1 cellular context compared by ENCODE assay signal in the genomic region with DNA sequence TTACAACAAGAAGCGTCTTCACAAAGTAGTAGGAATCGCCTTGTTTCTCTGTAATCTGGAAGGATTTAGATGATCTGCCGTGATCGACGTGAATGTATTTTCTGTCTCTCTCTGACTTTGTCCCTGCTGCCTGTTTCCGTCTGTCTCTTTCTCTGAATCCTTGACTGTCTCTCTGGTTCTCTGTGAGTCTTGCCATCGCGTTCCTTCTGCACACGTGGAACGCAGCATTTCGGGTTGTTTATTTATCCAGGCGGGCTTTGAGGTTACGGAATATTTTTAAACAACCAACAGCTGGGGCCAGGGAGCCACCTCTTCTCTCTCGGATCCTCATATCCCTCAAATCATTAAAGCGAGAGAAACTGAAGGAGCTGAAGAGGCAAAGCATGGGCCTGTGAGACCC.
TF ChIP-seq lines count a peak whose summit lies in the region.

No MANE protein-coding gene starts in this region.

TF ChIP-seq in IMR-90, 13 proteins besides CTCF, POLR2A, EP300 and RAD21:
- no peak for TF ChIP-seq RFX5 (IDR thresholded peaks at IDR 0.05; ENCODE audit: low read depth, low read length)
- TF ChIP-seq MXI1 (IDR thresholded peaks at IDR 0.05; ENCODE audit: borderline replicate concordance, low read depth, low read length) = peak; percentile 56; the same call in 1 of the 2 replicates
- no peak for TF ChIP-seq MAZ (IDR thresholded peaks at IDR 0.05; ENCODE audit: borderline replicate concordance, low read depth, low read length)
- TF ChIP-seq CHD1 (IDR thresholded peaks at IDR 0.05; ENCODE audit: low read depth, low read length) = no peak
- TF ChIP-seq, protein P1, sequence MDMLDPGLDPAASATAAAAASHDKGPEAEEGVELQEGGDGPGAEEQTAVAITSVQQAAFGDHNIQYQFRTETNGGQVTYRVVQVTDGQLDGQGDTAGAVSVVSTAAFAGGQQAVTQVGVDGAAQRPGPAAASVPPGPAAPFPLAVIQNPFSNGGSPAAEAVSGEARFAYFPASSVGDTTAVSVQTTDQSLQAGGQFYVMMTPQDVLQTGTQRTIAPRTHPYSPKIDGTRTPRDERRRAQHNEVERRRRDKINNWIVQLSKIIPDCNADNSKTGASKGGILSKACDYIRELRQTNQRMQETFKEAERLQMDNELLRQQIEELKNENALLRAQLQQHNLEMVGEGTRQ (IDR thresholded peaks at IDR 0.05; ENCODE audit: low read depth, low read length) = no peak
- TF ChIP-seq, protein P2, sequence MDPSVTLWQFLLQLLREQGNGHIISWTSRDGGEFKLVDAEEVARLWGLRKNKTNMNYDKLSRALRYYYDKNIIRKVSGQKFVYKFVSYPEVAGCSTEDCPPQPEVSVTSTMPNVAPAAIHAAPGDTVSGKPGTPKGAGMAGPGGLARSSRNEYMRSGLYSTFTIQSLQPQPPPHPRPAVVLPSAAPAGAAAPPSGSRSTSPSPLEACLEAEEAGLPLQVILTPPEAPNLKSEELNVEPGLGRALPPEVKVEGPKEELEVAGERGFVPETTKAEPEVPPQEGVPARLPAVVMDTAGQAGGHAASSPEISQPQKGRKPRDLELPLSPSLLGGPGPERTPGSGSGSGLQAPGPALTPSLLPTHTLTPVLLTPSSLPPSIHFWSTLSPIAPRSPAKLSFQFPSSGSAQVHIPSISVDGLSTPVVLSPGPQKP (IDR thresholded peaks at IDR 0.05; ENCODE audit: borderline replicate concordance, low read depth, low read length) = no peak
- no peak for TF ChIP-seq MAFK (IDR thresholded peaks at IDR 0.05; ENCODE audit: low read depth, low read length)
- TF ChIP-seq FOS (IDR thresholded peaks at IDR 0.05; ENCODE audit: low read depth, low read length) = no peak
- no peak for TF ChIP-seq SMC3 (IDR thresholded peaks at IDR 0.05; ENCODE audit: low read depth, low read length)
- no peak for TF ChIP-seq NFE2L2 (IDR thresholded peaks at IDR 0.05; ENCODE audit: low read depth, low read length)
- TF ChIP-seq CEBPB (IDR thresholded peaks at IDR 0.05; ENCODE audit: low read depth, low read length) = no peak
- TF ChIP-seq BHLHE40 (IDR thresholded peaks at IDR 0.05; ENCODE audit: low read depth, low read length) = peak; percentile 39; the same call in 1 of the 2 replicates
- no peak for TF ChIP-seq RCOR1 (IDR thresholded peaks at IDR 0.05; ENCODE audit: insufficient replicate concordance, low read length)
